Comparison of ENCODE assay signal across 9 cellular contexts in genomic region chr7:144164784-144165183, GRCh38. TPM values are rescaled to one million over a fixed set of nuclear protein-coding genes. Genes with fewer than 3 reads are reported as not detected.
"Had no signal": no experiment of that assay in that cellular context is flagged by ENCODE, and none has a peak within 500 bp of the region (broad histone marks: within the 10 kb centered on the region; RNA-seq: fewer than 3 reads in every experiment).

No MANE protein-coding gene starts in this region.

- FAIRE-seq: H1, H54, HTR-8/SVneo had no signal

- H3K4me3 ChIP-seq: GM23338 had no signal

- DNase-seq: H9, HCEC 1CT, IMR-90, KBM-7 had no signal

- H3K4me2 ChIP-seq: GM23338 had no signal

- H2AFZ ChIP-seq: GM23338 had no signal

- ATAC-seq: GM23338 had no signal

RNA-seq across cellular contexts. Expression of gene CTAGE4, which starts 18.5 kb away (rescaled TPM):
- total RNA-seq: IMR-90 had no signal

RNA-seq across cellular contexts. Expression of gene ARHGEF35, which starts 30.8 kb away (rescaled TPM):
- total RNA-seq: IMR-90 had no signal
- polyA plus RNA-seq: IMR-90 had no signal

RNA-seq across cellular contexts. Expression of gene OR2A14, which starts 41.8 kb away (rescaled TPM):
- total RNA-seq: GM23338, H1, H9, HT-29, IMR-90 had no signal
- polyA plus RNA-seq: GM23338, H1, IMR-90 had no signal

RNA-seq across cellular contexts. Expression of gene OR2A2, which starts 55.4 kb away (rescaled TPM):
- total RNA-seq: GM23338, H1, H9, HT-29, IMR-90 had no signal
- polyA plus RNA-seq: GM23338, H1, IMR-90 had no signal
